Comparison of ENCODE assay signal across 12 cellular contexts in the genomic region with DNA sequence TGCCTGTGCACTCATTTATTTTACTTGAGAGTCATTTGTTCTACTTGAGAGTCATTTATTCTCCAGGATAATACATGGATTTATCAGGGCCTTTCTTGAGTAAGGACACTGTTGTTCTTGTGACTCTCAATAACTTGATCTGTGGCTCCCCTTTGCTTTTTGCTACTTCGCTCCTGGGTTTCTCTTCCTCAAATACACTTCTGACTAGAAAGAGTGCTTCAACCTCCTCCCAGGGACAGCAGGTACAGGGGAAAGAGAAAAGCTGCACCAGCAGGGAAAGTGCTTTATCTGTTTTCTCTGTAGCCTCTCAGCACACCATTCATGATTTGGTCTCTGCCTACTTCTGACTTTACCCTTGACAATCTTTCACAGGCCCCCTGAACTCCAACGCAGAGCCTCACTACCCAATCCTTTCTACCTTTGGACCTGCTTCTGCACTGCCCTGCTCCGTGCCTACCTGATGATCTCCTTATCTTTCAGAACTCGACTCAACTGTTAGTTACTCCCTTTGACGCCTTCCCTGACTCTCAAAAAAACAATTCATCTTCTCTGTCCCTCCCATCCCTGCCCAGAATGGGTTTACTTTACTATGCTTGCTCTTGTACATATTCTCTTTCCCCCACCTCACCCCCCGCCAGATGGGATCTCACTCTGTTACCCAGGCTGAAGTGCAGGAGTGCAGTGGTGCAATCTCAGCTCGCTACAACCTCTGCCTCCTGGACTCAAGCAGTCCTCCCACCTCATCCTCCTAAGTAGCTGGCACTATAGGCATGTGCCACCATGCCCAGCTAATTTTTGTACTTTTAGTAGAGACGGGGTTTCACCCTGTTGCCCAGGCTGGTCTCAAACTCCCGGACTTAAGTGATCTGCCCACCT. TPM values are rescaled to one million over a fixed set of nuclear protein-coding genes. Genes with fewer than 3 reads are reported as not detected.
DNase-seq lines count a peak whose midpoint lies in the region; ATAC-seq and FAIRE-seq lines count a peak whose summit lies in the region.
"Had no signal": no experiment of that assay in that cellular context is flagged by ENCODE, and none has a peak within 500 bp of the region (broad histone marks: within the 10 kb centered on the region; RNA-seq: fewer than 3 reads in every experiment).

No MANE protein-coding gene starts in this region.

- CTCF ChIA-PET in activated CD4-positive, alpha-beta T cell treated with anti-CD3 and anti-CD28 coated beads for 36 hours (lab: Charles Lee): interaction anchor here (0.5 to 38.5 kb wide), 26 partner anchors 8 to 768 kb away, joined by 3 to 636 read pairs (median 4); partner anchors contain the start of genes KCNJ10, KCNJ9, PEX19 and PIGM

- 49 to 62% (median 50%) methylated on average over 9 of the region's 9 CpGs for WGBS in small intestine, 3 donors

- intact Hi-C loops in activated CD4-positive, alpha-beta T cell treated with anti-CD3 and anti-CD28 coated beads for 36 hours (cut with DNase I, micrococcal nuclease): loop anchor here in 1 of 2 experiments (2.0 kb wide), 1 partner anchor 31 kb away; no protein-coding TSS in a partner anchor

- no peaks in the 10 kb centered on the region for H3K9me3 ChIP-seq in small intestine (ENCODE audit: control insufficient read depth, low read depth)

- H3K36me3 Mint-ChIP-seq in activated CD4-positive, alpha-beta T cell treated with anti-CD3 and anti-CD28 coated beads for 36 hours (ENCODE audit: low read depth): no peaks in the 10 kb centered on the region
- H3K36me3 Mint-ChIP-seq in activated naive CD8-positive, alpha-beta T cell treated with anti-CD3 and anti-CD28 coated beads, Interleukin-2, amount 50 U/mL, for 24 hours (ENCODE audit: low read depth): no peaks in the 10 kb centered on the region

- peaks cover 0 to 9% of the 10 kb centered on the region in 2 donors for H3K4me1 ChIP-seq in small intestine (ENCODE audit: control insufficient read depth in 2 of 2, insufficient read depth in 1 of 2, low read depth in 1 of 2, low read length in 1 of 2)

- H3K9me3 Mint-ChIP-seq in activated CD4-positive, alpha-beta T cell treated with anti-CD3 and anti-CD28 coated beads for 36 hours (ENCODE audit: low read depth): no peaks in the 10 kb centered on the region
- H3K9me3 Mint-ChIP-seq in activated naive CD8-positive, alpha-beta T cell treated with anti-CD3 and anti-CD28 coated beads, Interleukin-2, amount 50 U/mL, for 24 hours: no peaks in the 10 kb centered on the region

- H3K27me3 ChIP-seq in small intestine (ENCODE audit: control insufficient read depth in 2 of 2, insufficient read depth in 2 of 2, low read length in 2 of 2): no peaks in the 10 kb centered on the region

- H3K4me1 Mint-ChIP-seq in activated CD4-positive, alpha-beta T cell treated with anti-CD3 and anti-CD28 coated beads for 36 hours: peaks cover 12% of the 10 kb centered on the region
- H3K4me1 Mint-ChIP-seq in activated naive CD8-positive, alpha-beta T cell treated with anti-CD3 and anti-CD28 coated beads, Interleukin-2, amount 50 U/mL, for 24 hours: peaks cover 12% of the 10 kb centered on the region

- no peak for DNase-seq in activated CD4-positive, alpha-beta T cell treated with anti-CD3 and anti-CD28 coated beads for 36 hours
- no peak for DNase-seq in activated CD4-positive, alpha-beta T cell treated with anti-CD3 and anti-CD28 coated beads for 48 hours
- DNase-seq in activated naive CD8-positive, alpha-beta T cell treated with anti-CD3 and anti-CD28 coated beads, Interleukin-2, amount 50 U/mL, for 24 hours: no peak
- DNase-seq in small intestine (peak; percentile 34), NCI-H1417 (lab: John Stamatoyannopoulos, UW) (no peak), ecto neural progenitor cell (ENCODE audit: low spot score) (no peak), SKM-1 (lab: John Stamatoyannopoulos, UW; ENCODE audit: unreplicated experiment) (no peak)
- DNase-seq: NCI-H187 treated with DMSO at 0.1 percent for 48 hours had no signal

- peaks cover 17% of the 10 kb centered on the region for H3K27me3 Mint-ChIP-seq in activated CD4-positive, alpha-beta T cell treated with anti-CD3 and anti-CD28 coated beads for 36 hours
- H3K27me3 Mint-ChIP-seq in activated naive CD8-positive, alpha-beta T cell treated with anti-CD3 and anti-CD28 coated beads, Interleukin-2, amount 50 U/mL, for 24 hours: peaks cover 16% of the 10 kb centered on the region

- peak overlapping the region; percentile 81 for H3K27ac Mint-ChIP-seq in activated CD4-positive, alpha-beta T cell treated with anti-CD3 and anti-CD28 coated beads for 36 hours
- H3K27ac Mint-ChIP-seq in activated naive CD8-positive, alpha-beta T cell treated with anti-CD3 and anti-CD28 coated beads, Interleukin-2, amount 50 U/mL, for 24 hours: peak overlapping the region; percentile 48

- no peak for FAIRE-seq in small intestine (lab: Jason Lieb, UNC)

- POLR2A ChIA-PET in activated CD4-positive, alpha-beta T cell treated with anti-CD3 and anti-CD28 coated beads for 36 hours (lab: Charles Lee): no interaction called here

- no peak overlapping the region for H3K4me3 ChIP-seq in small intestine (ENCODE audit: low read depth in 1 of 2, low read length in 2 of 2)

- H3K4me3 Mint-ChIP-seq in activated CD4-positive, alpha-beta T cell treated with anti-CD3 and anti-CD28 coated beads for 36 hours: peak overlapping the region; percentile 55
- peak overlapping the region; percentile 63 for H3K4me3 Mint-ChIP-seq in activated naive CD8-positive, alpha-beta T cell treated with anti-CD3 and anti-CD28 coated beads, Interleukin-2, amount 50 U/mL, for 24 hours

- H3K36me3 ChIP-seq in small intestine (ENCODE audit: control insufficient read depth in 2 of 2, insufficient read depth in 2 of 2, low read length in 2 of 2): no peaks in the 10 kb centered on the region

- ATAC-seq in activated CD4-positive, alpha-beta T cell treated with anti-CD3 and anti-CD28 coated beads for 36 hours: no peak
- peak; percentile 53 for ATAC-seq in HG03342 (IDR thresholded peaks at IDR 0.05; ENCODE audit: unreplicated experiment)
- no peak for ATAC-seq in activated naive CD8-positive, alpha-beta T cell treated with anti-CD3 and anti-CD28 coated beads, Interleukin-2, amount 50 U/mL, for 24 hours

- no peak overlapping the region for H3K27ac ChIP-seq in small intestine (ENCODE audit: low read depth in 1 of 2, low read length in 1 of 2)

RNA-seq across cellular contexts. Expression of gene PIGM, which starts 15.6 kb away (rescaled TPM):
- total RNA-seq in activated CD4-positive, alpha-beta T cell treated with anti-CD3 and anti-CD28 coated beads for 36 hours: 1 to 10 TPM; 4.3 to 4.7 TPM
- 1 to 10 TPM; 1.1 to 4.0 (median 1.4) TPM for polyA plus RNA-seq in small intestine

RNA-seq across cellular contexts. Expression of gene KCNJ10, which starts 22.6 kb away (rescaled TPM):
- under 1 TPM; 0.11 TPM for total RNA-seq in activated CD4-positive, alpha-beta T cell treated with anti-CD3 and anti-CD28 coated beads for 36 hours
- polyA plus RNA-seq in small intestine: under 1 TPM in 1 of 3 donors, not detected in 2; 0.25 TPM
- total RNA-seq: fibroblast of villous mesenchyme had no signal
- polyA plus RNA-seq: AG04450 had no signal

RNA-seq across cellular contexts. Expression of gene KCNJ9, which starts 34.0 kb away (rescaled TPM):
- under 1 TPM; 0.04 to 0.05 TPM for total RNA-seq in activated CD4-positive, alpha-beta T cell treated with anti-CD3 and anti-CD28 coated beads for 36 hours
- under 1 TPM in 1 of 3 donors, not detected in 2; 0.19 TPM for polyA plus RNA-seq in small intestine
- total RNA-seq: fibroblast of villous mesenchyme, skeletal muscle tissue had no signal
- polyA plus RNA-seq: AG04450 had no signal

RNA-seq across cellular contexts. Expression of gene IGSF8, which starts 51.1 kb away (rescaled TPM):
- total RNA-seq in activated CD4-positive, alpha-beta T cell treated with anti-CD3 and anti-CD28 coated beads for 36 hours: 10 to 100 TPM; 29.2 to 33.8 TPM
- 10 to 100 TPM; 11.0 to 29.5 (median 13.5) TPM for polyA plus RNA-seq in small intestine
